Comparison of ENCODE assay signal across 22 cellular contexts in genomic region chr15:66484539-66485112, GRCh38. TPM values are rescaled to one million over a fixed set of nuclear protein-coding genes. Genes with fewer than 3 reads are reported as not detected.
DNase-seq lines count a peak whose midpoint lies in the region; ATAC-seq and TF ChIP-seq lines count a peak whose summit lies in the region.
"Had no signal": no experiment of that assay in that cellular context is flagged by ENCODE, and none has a peak within 500 bp of the region (broad histone marks: within the 10 kb centered on the region; RNA-seq: fewer than 3 reads in every experiment).

No MANE protein-coding gene starts in this region.

- no peak for ATAC-seq in activated CD8-positive, alpha-beta T cell treated with anti-CD3 and anti-CD28 coated beads, Interleukin-2, amount 10 ng/mL, durations not matched to agents 7 days and 5 days
- ATAC-seq in activated CD8-positive, alpha-beta T cell treated with anti-CD3 and anti-CD28 coated beads for 36 hours, result no peak
- ATAC-seq in GM23338 (no peak), HG03095 (IDR thresholded peaks at IDR 0.05; ENCODE audit: unreplicated experiment) (no peak), GM18909 (IDR thresholded peaks at IDR 0.05; ENCODE audit: poor library complexity, unreplicated experiment) (no peak)
- ATAC-seq in naive thymus-derived CD4-positive, alpha-beta T cell, result no peak
- ATAC-seq: GM12878, K562 had no signal

- no peak for TF ChIP-seq CTCF in activated CD8-positive, alpha-beta T cell treated with anti-CD3 and anti-CD28 coated beads for 36 hours (IDR thresholded peaks at IDR 0.05)
- TF ChIP-seq CTCF in GM23338 (conservative IDR thresholded peaks at IDR 0.05; ENCODE audit: low read depth in 2 of 2) (no peak), astrocyte of the cerebellum (IDR thresholded peaks at IDR 0.05; ENCODE audit: low read depth, low read length, missing control alignments) (no peak)

- no peaks in the 10 kb centered on the region for H3K4me1 ChIP-seq in GM23338 (ENCODE audit: insufficient read depth)
- H3K4me1 ChIP-seq in naive thymus-derived CD4-positive, alpha-beta T cell (ENCODE audit: control insufficient read depth in 2 of 2, insufficient read depth in 2 of 2, low read length in 2 of 2), result no peaks in the 10 kb centered on the region
- H3K4me1 ChIP-seq: neural progenitor cell, prostate gland had no signal

- no peak overlapping the region for H2AFZ ChIP-seq in GM23338
- H2AFZ ChIP-seq: neural progenitor cell had no signal

- H3K36me3 ChIP-seq in GM23338 (ENCODE audit: insufficient read depth), result peaks cover 19% of the 10 kb centered on the region
- peaks cover 0 to 85% (median 11%) of the 10 kb centered on the region in 3 experiments for H3K36me3 ChIP-seq in naive thymus-derived CD4-positive, alpha-beta T cell (ENCODE audit: control insufficient read depth in 2 of 3, insufficient read depth in 3 of 3, low read length in 3 of 3)
- H3K36me3 ChIP-seq: neural progenitor cell, prostate gland had no signal

- H3K36me3 Mint-ChIP-seq in activated CD8-positive, alpha-beta T cell treated with anti-CD3 and anti-CD28 coated beads, Interleukin-2, amount 10 ng/mL, durations not matched to agents 7 days and 5 days (ENCODE audit: low read depth), result peaks cover 61% of the 10 kb centered on the region
- H3K36me3 Mint-ChIP-seq in activated CD8-positive, alpha-beta T cell treated with anti-CD3 and anti-CD28 coated beads for 36 hours (ENCODE audit: low read depth), result peaks cover 49% of the 10 kb centered on the region
- peaks cover 60% of the 10 kb centered on the region for H3K36me3 Mint-ChIP-seq in GM23338 (ENCODE audit: low read depth)
- H3K36me3 Mint-ChIP-seq in naive thymus-derived CD4-positive, alpha-beta T cell, result peaks cover 8 to 46% (median 27%) of the 10 kb centered on the region in 5 donors

- peaks cover under 1% of the 10 kb centered on the region for H3K4me1 Mint-ChIP-seq in activated CD8-positive, alpha-beta T cell treated with anti-CD3 and anti-CD28 coated beads, Interleukin-2, amount 10 ng/mL, durations not matched to agents 7 days and 5 days (ENCODE audit: low read depth)
- peaks cover under 1% of the 10 kb centered on the region for H3K4me1 Mint-ChIP-seq in activated CD8-positive, alpha-beta T cell treated with anti-CD3 and anti-CD28 coated beads for 36 hours (ENCODE audit: low read depth)
- peaks cover 4% of the 10 kb centered on the region; the same call in 2 of the 3 replicates for H3K4me1 Mint-ChIP-seq in GM23338
- peaks cover 0 to 20% (median 8%) of the 10 kb centered on the region in 7 donors for H3K4me1 Mint-ChIP-seq in naive thymus-derived CD4-positive, alpha-beta T cell
- H3K4me1 Mint-ChIP-seq: mesothelial cell of epicardium, neural progenitor cell had no signal

- H3K4me3 Mint-ChIP-seq in activated CD8-positive, alpha-beta T cell treated with anti-CD3 and anti-CD28 coated beads, Interleukin-2, amount 10 ng/mL, durations not matched to agents 7 days and 5 days, result no peak overlapping the region
- no peak overlapping the region for H3K4me3 Mint-ChIP-seq in activated CD8-positive, alpha-beta T cell treated with anti-CD3 and anti-CD28 coated beads for 36 hours
- no peak overlapping the region for H3K4me3 Mint-ChIP-seq in GM23338
- no peak overlapping the region for H3K4me3 Mint-ChIP-seq in naive thymus-derived CD4-positive, alpha-beta T cell
- H3K4me3 Mint-ChIP-seq: CD14-positive monocyte; mesothelial cell of epicardium; neural progenitor cell; stimulated activated naive CD8-positive, alpha-beta T cell treated with anti-CD3 and anti-CD28 coated beads, Interleukin-15, Interleukin-2, amounts not matched to agents 100 ng/mL and 50 ng/mL, for 24 hours had no signal

- no peaks in the 10 kb centered on the region for H3K9me2 ChIP-seq in GM23338 (ENCODE audit: insufficient read depth)

- peak overlapping the region; percentile 32 for H3K27ac Mint-ChIP-seq in activated CD8-positive, alpha-beta T cell treated with anti-CD3 and anti-CD28 coated beads, Interleukin-2, amount 10 ng/mL, durations not matched to agents 7 days and 5 days
- no peak overlapping the region for H3K27ac Mint-ChIP-seq in activated CD8-positive, alpha-beta T cell treated with anti-CD3 and anti-CD28 coated beads for 36 hours
- peak overlapping the region; percentile 81 for H3K27ac Mint-ChIP-seq in GM23338
- peak overlapping the region in 7 of 9 donors; percentile 8 to 90 (median 54) for H3K27ac Mint-ChIP-seq in naive thymus-derived CD4-positive, alpha-beta T cell
- H3K27ac Mint-ChIP-seq: CD14-positive monocyte; mesothelial cell of epicardium; neural progenitor cell; stimulated activated naive CD8-positive, alpha-beta T cell treated with anti-CD3 and anti-CD28 coated beads, Interleukin-15, Interleukin-2, amounts not matched to agents 100 ng/mL and 50 ng/mL, for 24 hours had no signal

- no peaks in the 10 kb centered on the region for H3K9me3 ChIP-seq in naive thymus-derived CD4-positive, alpha-beta T cell (ENCODE audit: control insufficient read depth in 2 of 3, low read length in 3 of 3)
- H3K9me3 ChIP-seq: prostate gland, tibial artery had no signal

- H3K4me3 ChIP-seq in GM23338, result no peak overlapping the region
- H3K4me3 ChIP-seq in astrocyte of the cerebellum (ENCODE audit: low read depth, low read length), result no peak overlapping the region
- no peak overlapping the region for H3K4me3 ChIP-seq in naive thymus-derived CD4-positive, alpha-beta T cell (ENCODE audit: low read length)
- H3K4me3 ChIP-seq: GM12878, K562, neural progenitor cell, prostate gland, tibial artery had no signal

- H3K79me2 ChIP-seq in GM23338 (replicated peaks; ENCODE audit: insufficient read depth), result no peaks in the 10 kb centered on the region

- H3K27me3 Mint-ChIP-seq in activated CD8-positive, alpha-beta T cell treated with anti-CD3 and anti-CD28 coated beads, Interleukin-2, amount 10 ng/mL, durations not matched to agents 7 days and 5 days (ENCODE audit: low read depth), result no peaks in the 10 kb centered on the region
- H3K27me3 Mint-ChIP-seq in activated CD8-positive, alpha-beta T cell treated with anti-CD3 and anti-CD28 coated beads for 36 hours, result no peaks in the 10 kb centered on the region
- H3K27me3 Mint-ChIP-seq in GM23338 (ENCODE audit: insufficient read depth, low read depth, poor library complexity), result peaks cover 11% of the 10 kb centered on the region
- no peaks in the 10 kb centered on the region for H3K27me3 Mint-ChIP-seq in naive thymus-derived CD4-positive, alpha-beta T cell
- H3K27me3 Mint-ChIP-seq: stimulated activated naive CD8-positive, alpha-beta T cell treated with anti-CD3 and anti-CD28 coated beads, Interleukin-15, Interleukin-2, amounts not matched to agents 100 ng/mL and 50 ng/mL, for 24 hours had no signal

- intact Hi-C loops in activated CD8-positive, alpha-beta T cell treated with anti-CD3 and anti-CD28 coated beads for 36 hours (cut with micrococcal nuclease), result no loop called here
- intact Hi-C loops in naive thymus-derived CD4-positive, alpha-beta T cell (cut with micrococcal nuclease), result no loop called here

- POLR2A ChIA-PET in activated CD8-positive, alpha-beta T cell treated with anti-CD3 and anti-CD28 coated beads, Interleukin-2, amount 10 ng/mL, durations not matched to agents 7 days and 5 days (lab: Charles Lee), result interaction anchor here (0.6 kb wide), 1 partner anchor 11 kb away, joined by 5 read pairs; no protein-coding TSS in a partner anchor
- POLR2A ChIA-PET in activated CD8-positive, alpha-beta T cell treated with anti-CD3 and anti-CD28 coated beads for 36 hours (lab: Charles Lee), result interaction anchor here (0.9 to 1.1 kb wide), 2 partner anchors 13 to 96 kb away, joined by 3 to 4 read pairs; partner anchors contain the start of gene SNAPC5
- POLR2A ChIA-PET in naive thymus-derived CD4-positive, alpha-beta T cell (lab: Charles Lee), result no interaction called here

- no peaks in the 10 kb centered on the region for H3K27me3 ChIP-seq in GM23338 (ENCODE audit: insufficient read depth)
- H3K27me3 ChIP-seq in naive thymus-derived CD4-positive, alpha-beta T cell (ENCODE audit: control insufficient read depth in 2 of 2, insufficient read depth in 2 of 2, low read length in 2 of 2), result no peaks in the 10 kb centered on the region
- H3K27me3 ChIP-seq: neural progenitor cell, tibial artery had no signal

- no peak overlapping the region for H3K4me2 ChIP-seq in GM23338
- H3K4me2 ChIP-seq: neural progenitor cell had no signal

- in situ Hi-C loops in astrocyte of the cerebellum (cut with HindIII; ENCODE audit: low sequenced_read_pairs), result loop anchor here (10.0 kb wide), 1 partner anchor 170 kb away; no protein-coding TSS in a partner anchor

- peaks cover under 1% of the 10 kb centered on the region; the same call in 1 of the 2 replicates for H4K20me1 ChIP-seq in GM23338 (replicated peaks; ENCODE audit: insufficient read depth)

- no peak for DNase-seq in activated CD8-positive, alpha-beta T cell treated with anti-CD3 and anti-CD28 coated beads, Interleukin-2, amount 10 ng/mL, durations not matched to agents 7 days and 5 days
- DNase-seq in activated CD8-positive, alpha-beta T cell treated with anti-CD3 and anti-CD28 coated beads for 36 hours, result no peak
- no peak for DNase-seq in GM23338 (ENCODE audit: low spot score)
- DNase-seq in astrocyte of the cerebellum (ENCODE audit: low read depth), result peak; percentile 46
- no peak for DNase-seq in naive thymus-derived CD4-positive, alpha-beta T cell
- DNase-seq in midbrain (lab: John Stamatoyannopoulos, UW), result no peak
- DNase-seq: activated CD4-positive, alpha-beta T cell treated with anti-CD3 and anti-CD28 coated beads for 1 hour; aorta; NCI-H187 treated with DMSO at 0.1 percent for 48 hours; NCI-H524 treated with DMSO at 0.1 percent for 48 hours; stimulated activated CD4-positive, alpha-beta T cell treated with anti-CD3 and anti-CD28 coated beads, Interleukin-4, amount 100 ng/mL, for 1 hour; tibial artery had no signal

- H3K27ac ChIP-seq in GM23338 (ENCODE audit: low read depth), result no peak overlapping the region
- no peak overlapping the region for H3K27ac ChIP-seq in naive thymus-derived CD4-positive, alpha-beta T cell (ENCODE audit: low read depth, low read length)
- H3K27ac ChIP-seq: neural progenitor cell, prostate gland, RWPE1, tibial artery had no signal

- CTCF ChIA-PET in activated CD8-positive, alpha-beta T cell treated with anti-CD3 and anti-CD28 coated beads, Interleukin-2, amount 10 ng/mL, durations not matched to agents 7 days and 5 days (lab: Charles Lee), result interaction anchor here (1.6 to 1.8 kb wide), 2 partner anchors 13 to 14 kb away, joined by 5 read pairs; partner anchors contain the start of gene SNAPC5
- CTCF ChIA-PET in activated CD8-positive, alpha-beta T cell treated with anti-CD3 and anti-CD28 coated beads for 36 hours (lab: Charles Lee), result interaction anchor here (0.6 to 0.9 kb wide), 2 partner anchors 13 to 15 kb away, joined by 3 read pairs; no protein-coding TSS in a partner anchor
- CTCF ChIA-PET in naive thymus-derived CD4-positive, alpha-beta T cell (lab: Charles Lee), result interaction anchor here (0.7 to 1.8 kb wide), 2 partner anchors 14 to 71 kb away, joined by 3 to 6 read pairs; no protein-coding TSS in a partner anchor

- H3K9me3 Mint-ChIP-seq in activated CD8-positive, alpha-beta T cell treated with anti-CD3 and anti-CD28 coated beads, Interleukin-2, amount 10 ng/mL, durations not matched to agents 7 days and 5 days (ENCODE audit: insufficient read depth), result no peaks in the 10 kb centered on the region
- H3K9me3 Mint-ChIP-seq in activated CD8-positive, alpha-beta T cell treated with anti-CD3 and anti-CD28 coated beads for 36 hours, result no peaks in the 10 kb centered on the region
- no peaks in the 10 kb centered on the region for H3K9me3 Mint-ChIP-seq in GM23338
- no peaks in the 10 kb centered on the region for H3K9me3 Mint-ChIP-seq in naive thymus-derived CD4-positive, alpha-beta T cell
- H3K9me3 Mint-ChIP-seq: mesothelial cell of epicardium; neural progenitor cell; stimulated activated naive CD8-positive, alpha-beta T cell treated with anti-CD3 and anti-CD28 coated beads, Interleukin-15, Interleukin-2, amounts not matched to agents 100 ng/mL and 50 ng/mL, for 24 hours had no signal

- H3F3A ChIP-seq in GM23338 (replicated peaks; ENCODE audit: low read depth), result no peaks in the 10 kb centered on the region

RNA-seq across cellular contexts. Expression of gene SNAPC5, which starts 12.9 kb away (rescaled TPM):
- 10 to 100 TPM; 25.0 to 25.7 TPM for total RNA-seq in activated CD8-positive, alpha-beta T cell treated with anti-CD3 and anti-CD28 coated beads, Interleukin-2, amount 10 ng/mL, durations not matched to agents 7 days and 5 days
- 10 to 100 TPM; 27.7 to 31.4 TPM for total RNA-seq in activated CD8-positive, alpha-beta T cell treated with anti-CD3 and anti-CD28 coated beads for 36 hours
- total RNA-seq in GM23338 (2014; rRNA removed; shearing (Covaris generic)), result 17.4 and 21.2 TPM in 2 replicates
- polyA plus RNA-seq in GM23338 (2016; fragmentation: Nextera tagmentation; extraction: Ambion mirVana), result 41.1 and 43.2 TPM in 2 replicates
- 10 to 100 TPM; 20.4 to 35.9 (median 25.0) TPM for total RNA-seq in naive thymus-derived CD4-positive, alpha-beta T cell
- 10 to 100 TPM; 66.9 to 77.6 TPM for polyA plus RNA-seq in naive thymus-derived CD4-positive, alpha-beta T cell

RNA-seq across cellular contexts. Expression of gene RPL4, which starts 20.0 kb away (rescaled TPM):
- 1,000 to 10,000 TPM; 2,498 to 2,528 TPM for total RNA-seq in activated CD8-positive, alpha-beta T cell treated with anti-CD3 and anti-CD28 coated beads, Interleukin-2, amount 10 ng/mL, durations not matched to agents 7 days and 5 days
- 1,000 to 10,000 TPM; 5,254 to 5,310 TPM for total RNA-seq in activated CD8-positive, alpha-beta T cell treated with anti-CD3 and anti-CD28 coated beads for 36 hours
- total RNA-seq in GM23338 (2014; rRNA removed; shearing (Covaris generic)), result 4,842 and 6,082 TPM in 2 replicates
- 2,989 and 3,203 TPM in 2 replicates for polyA plus RNA-seq in GM23338 (2016; fragmentation: Nextera tagmentation; extraction: Ambion mirVana)
- total RNA-seq in naive thymus-derived CD4-positive, alpha-beta T cell, result 1,000 to 10,000 TPM; 2,229 to 4,292 (median 4,136) TPM
- polyA plus RNA-seq in naive thymus-derived CD4-positive, alpha-beta T cell, result 1,000 to 10,000 TPM in 1 of 2 donors, 100 to 1,000 TPM in 1; 898 to 1,586 TPM

RNA-seq across cellular contexts. Expression of gene ZWILCH, which starts 20.5 kb away (rescaled TPM):
- 10 to 100 TPM; 37.2 to 44.8 TPM for total RNA-seq in activated CD8-positive, alpha-beta T cell treated with anti-CD3 and anti-CD28 coated beads, Interleukin-2, amount 10 ng/mL, durations not matched to agents 7 days and 5 days
- total RNA-seq in activated CD8-positive, alpha-beta T cell treated with anti-CD3 and anti-CD28 coated beads for 36 hours, result 10 to 100 TPM; 29.9 to 30.2 TPM
- total RNA-seq in GM23338 (2014; rRNA removed; shearing (Covaris generic)), result 61.5 and 64.1 TPM in 2 replicates
- polyA plus RNA-seq in GM23338 (2016; fragmentation: Nextera tagmentation; extraction: Ambion mirVana), result 49.5 and 51.0 TPM in 2 replicates
- 10 to 100 TPM in 1 of 5 experiments, 1 to 10 TPM in 4; 5.6 to 20.3 (median 6.8) TPM for total RNA-seq in naive thymus-derived CD4-positive, alpha-beta T cell
- 1 to 10 TPM; 4.3 to 4.8 TPM for polyA plus RNA-seq in naive thymus-derived CD4-positive, alpha-beta T cell
